In genomic region chr11:19474954-19475811, GRCh38 we compare ENCODE assay signal across 10 cellular contexts.
DNase-seq lines count a peak whose midpoint lies in the region; ATAC-seq, FAIRE-seq and TF ChIP-seq lines count a peak whose summit lies in the region.
"Had no signal": no experiment of that assay in that cellular context is flagged by ENCODE, and none has a peak within 500 bp of the region (broad histone marks: within the 10 kb centered on the region; RNA-seq: fewer than 3 reads in every experiment).

No MANE protein-coding gene starts in this region.

- FAIRE-seq in H54 (lab: Jason Lieb, UNC) = no peak

- DNase-seq in NCI-H526 (lab: John Stamatoyannopoulos, UW) = peak; percentile 96 to 97
- DNase-seq in neural crest cell (ENCODE audit: low read depth, low spot score) = no peak
- no peak for DNase-seq in H54 (ENCODE audit: insufficient read length, low spot score)
- no peak for DNase-seq in SIG-M5 treated with dmso at 0.1 percent for 504 hours (lab: John Stamatoyannopoulos, UW; ENCODE audit: unreplicated experiment)
- DNase-seq in NCI-H446 treated with DMSO at 0.1 percent for 48 hours (lab: John Stamatoyannopoulos, UW) = no peak
- DNase-seq: NCI-H82, upper lobe of left lung had no signal

- peak overlapping the region; percentile 12 for H3K4me3 Mint-ChIP-seq in neural crest cell

- no peaks in the 10 kb centered on the region for H3K9me3 Mint-ChIP-seq in neural crest cell

- no peaks in the 10 kb centered on the region for H3K36me3 Mint-ChIP-seq in neural crest cell (ENCODE audit: low read depth)

- H3K4me1 Mint-ChIP-seq in neural crest cell = peaks cover 34% of the 10 kb centered on the region

- peak; percentile 80 for ATAC-seq in GM18873 (IDR thresholded peaks at IDR 0.05; ENCODE audit: low FRiP score, unreplicated experiment)
- ATAC-seq in HG02678 (IDR thresholded peaks at IDR 0.05; ENCODE audit: unreplicated experiment) = peak; percentile 71
- no peak for ATAC-seq in HG03139 (IDR thresholded peaks at IDR 0.05; ENCODE audit: unreplicated experiment)

- no peak for TF ChIP-seq CTCF in neural crest cell (conservative IDR thresholded peaks at IDR 0.05)

- TF ChIP-seq POLR2A in H54 (IDR thresholded peaks at IDR 0.05; ENCODE audit: low read depth, low read length) = no peak

- peak overlapping the region; percentile 48 for H3K27ac Mint-ChIP-seq in neural crest cell (ENCODE audit: unreplicated experiment)

- peaks cover 37% of the 10 kb centered on the region for H3K27me3 Mint-ChIP-seq in neural crest cell (ENCODE audit: low read depth)

Comparison
In these comparisons a context has a peak if more than half of its experiments do, and no peak if none do; other contexts are left out.
1. DNase-seq: peak in NCI-H526 (2 of 2); none in neural crest cell (single experiment), H54 (single experiment), SIG-M5 treated with dmso at 0.1 percent for 504 hours (single experiment) and NCI-H446 treated with DMSO at 0.1 percent for 48 hours (single experiment).